Comparison of ENCODE assay signal across 1 cellular context in the genomic region with DNA sequence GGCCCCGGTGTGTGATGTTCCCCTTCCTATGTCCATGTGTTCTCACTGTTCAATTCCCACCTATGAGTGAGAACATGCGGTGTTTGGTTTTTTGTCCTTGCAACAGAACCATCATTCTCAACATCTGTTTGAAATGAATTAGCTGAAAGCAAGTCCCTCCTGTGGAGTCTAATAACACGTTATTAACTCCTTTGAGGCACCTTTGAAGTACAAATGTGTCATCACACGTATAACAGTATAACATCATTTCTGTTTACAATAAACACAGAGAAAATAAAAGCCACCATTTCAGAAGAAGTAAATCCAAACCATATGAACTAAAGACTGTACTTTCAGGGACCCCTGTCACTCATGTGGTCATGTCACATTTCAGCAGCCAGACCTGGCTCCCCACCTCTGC.
TF ChIP-seq lines count a peak whose summit lies in the region.

No MANE protein-coding gene starts in this region.

TF ChIP-seq in HEK293, 187 proteins besides CTCF, POLR2A, EP300 and RAD21 (continued from another document):
- TF ChIP-seq, protein P1, sequence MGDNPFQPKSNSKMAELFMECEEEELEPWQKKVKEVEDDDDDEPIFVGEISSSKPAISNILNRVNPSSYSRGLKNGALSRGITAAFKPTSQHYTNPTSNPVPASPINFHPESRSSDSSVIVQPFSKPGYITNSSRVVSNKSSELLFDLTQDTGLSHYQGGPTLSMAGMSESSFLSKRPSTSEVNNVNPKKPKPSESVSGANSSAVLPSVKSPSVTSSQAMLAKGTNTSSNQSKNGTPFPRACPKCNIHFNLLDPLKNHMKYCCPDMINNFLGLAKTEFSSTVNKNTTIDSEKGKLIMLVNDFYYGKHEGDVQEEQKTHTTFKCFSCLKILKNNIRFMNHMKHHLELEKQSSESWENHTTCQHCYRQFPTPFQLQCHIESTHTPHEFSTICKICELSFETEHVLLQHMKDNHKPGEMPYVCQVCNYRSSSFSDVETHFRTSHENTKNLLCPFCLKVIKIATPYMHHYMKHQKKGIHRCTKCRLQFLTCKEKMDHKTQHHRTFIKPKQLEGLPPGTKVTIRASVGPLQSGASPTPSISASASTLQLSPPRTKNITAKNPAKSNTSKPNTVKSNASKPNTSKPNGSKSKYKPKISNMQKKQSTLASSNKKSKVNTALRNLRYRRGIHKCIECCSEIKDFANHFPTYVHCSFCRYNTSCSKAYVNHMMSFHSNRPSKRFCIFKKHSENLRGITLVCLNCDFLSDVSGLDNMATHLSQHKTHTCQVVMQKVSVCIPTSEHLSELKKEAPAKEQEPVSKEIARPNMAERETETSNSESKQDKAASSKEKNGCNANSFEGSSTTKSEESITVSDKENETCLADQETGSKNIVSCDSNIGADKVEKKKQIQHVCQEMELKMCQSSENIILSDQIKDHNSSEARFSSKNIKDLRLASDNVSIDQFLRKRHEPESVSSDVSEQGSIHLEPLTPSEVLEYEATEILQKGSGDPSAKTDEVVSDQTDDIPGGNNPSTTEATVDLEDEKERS (tag by site-specific recombination; IDR thresholded peaks at IDR 0.05), result no peak
- TF ChIP-seq ZNF24 (tag by site-specific recombination; IDR thresholded peaks at IDR 0.05) (no peak), SP7 (tag by site-specific recombination; IDR thresholded peaks at IDR 0.05) (peak; percentile 92), ZNF521 (tag by site-specific recombination; IDR thresholded peaks at IDR 0.05) (no peak), ZNF114 (tag by site-specific recombination; IDR thresholded peaks at IDR 0.05) (no peak)
- TF ChIP-seq, protein P2, sequence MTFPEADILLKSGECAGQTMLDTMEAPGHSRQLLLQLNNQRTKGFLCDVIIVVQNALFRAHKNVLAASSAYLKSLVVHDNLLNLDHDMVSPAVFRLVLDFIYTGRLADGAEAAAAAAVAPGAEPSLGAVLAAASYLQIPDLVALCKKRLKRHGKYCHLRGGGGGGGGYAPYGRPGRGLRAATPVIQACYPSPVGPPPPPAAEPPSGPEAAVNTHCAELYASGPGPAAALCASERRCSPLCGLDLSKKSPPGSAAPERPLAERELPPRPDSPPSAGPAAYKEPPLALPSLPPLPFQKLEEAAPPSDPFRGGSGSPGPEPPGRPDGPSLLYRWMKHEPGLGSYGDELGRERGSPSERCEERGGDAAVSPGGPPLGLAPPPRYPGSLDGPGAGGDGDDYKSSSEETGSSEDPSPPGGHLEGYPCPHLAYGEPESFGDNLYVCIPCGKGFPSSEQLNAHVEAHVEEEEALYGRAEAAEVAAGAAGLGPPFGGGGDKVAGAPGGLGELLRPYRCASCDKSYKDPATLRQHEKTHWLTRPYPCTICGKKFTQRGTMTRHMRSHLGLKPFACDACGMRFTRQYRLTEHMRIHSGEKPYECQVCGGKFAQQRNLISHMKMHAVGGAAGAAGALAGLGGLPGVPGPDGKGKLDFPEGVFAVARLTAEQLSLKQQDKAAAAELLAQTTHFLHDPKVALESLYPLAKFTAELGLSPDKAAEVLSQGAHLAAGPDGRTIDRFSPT (tag by site-specific recombination; IDR thresholded peaks at IDR 0.05), result no peak
